11 cellular contexts compared by ENCODE assay signal in the genomic region with DNA sequence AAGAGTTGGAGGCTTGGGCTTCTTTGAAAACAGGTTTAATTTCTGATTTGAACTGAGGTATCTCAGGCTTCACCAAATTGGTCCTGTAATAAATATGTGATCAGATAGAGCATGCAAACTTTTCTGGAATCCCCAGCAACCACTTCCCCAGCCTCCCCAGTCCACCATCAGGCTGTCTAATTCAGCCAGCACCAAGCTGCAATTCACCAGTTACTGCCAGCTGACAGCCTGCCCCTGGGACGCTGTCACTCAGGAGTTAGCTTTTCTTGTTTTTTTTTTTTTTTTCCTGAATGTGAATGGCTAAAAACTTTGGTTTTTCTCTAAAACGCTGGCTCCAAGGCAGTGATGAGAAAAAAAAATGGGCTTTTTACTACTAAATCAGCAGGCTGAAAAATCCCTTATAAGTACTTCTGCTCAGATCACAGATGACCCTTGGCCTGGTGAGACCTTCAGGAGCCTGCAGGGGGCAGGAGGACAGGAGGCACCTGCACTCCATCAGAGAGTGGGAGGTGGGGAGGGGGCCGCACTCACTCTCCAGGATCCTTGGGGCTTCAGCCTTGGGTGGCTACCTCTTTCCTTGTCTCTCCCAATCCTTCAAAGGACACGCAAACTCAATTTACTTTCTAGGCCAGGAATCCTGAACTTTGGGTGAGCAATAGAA.
DNase-seq lines count a peak whose midpoint lies in the region; ATAC-seq and TF ChIP-seq lines count a peak whose summit lies in the region.
"Had no signal": no experiment of that assay in that cellular context is flagged by ENCODE, and none has a peak within 500 bp of the region (broad histone marks: within the 10 kb centered on the region; RNA-seq: fewer than 3 reads in every experiment).

No MANE protein-coding gene starts in this region.

- peak; percentile 86 for TF ChIP-seq CTCF in endodermal cell (conservative IDR thresholded peaks at IDR 0.05)
- peak; percentile 41 for TF ChIP-seq CTCF in type B pancreatic cell (conservative IDR thresholded peaks at IDR 0.05)
- TF ChIP-seq CTCF in WERI-Rb-1 (IDR thresholded peaks at IDR 0.05; ENCODE audit: low read depth, low read length) = no peak

- no peaks in the 10 kb centered on the region for H3K36me3 Mint-ChIP-seq in activated naive CD4-positive, alpha-beta T cell treated with anti-CD3 and anti-CD28 coated beads, Interleukin-2, amount 50 U/mL, for 24 hours
- H3K36me3 Mint-ChIP-seq in endodermal cell (ENCODE audit: low read depth) (no peaks in the 10 kb centered on the region), type B pancreatic cell (no peaks in the 10 kb centered on the region)

- no peak overlapping the region for H3K9ac ChIP-seq in endodermal cell (ENCODE audit: extremely low read depth, low read length, poor library complexity, severe bottlenecking)

- H3K27ac ChIP-seq in endodermal cell (ENCODE audit: low read depth, low read length) (no peak overlapping the region), WERI-Rb-1 (no peak overlapping the region)
- H3K27ac ChIP-seq: sigmoid colon, transverse colon had no signal

- peaks cover 71% of the 10 kb centered on the region for H3K4me1 Mint-ChIP-seq in activated naive CD4-positive, alpha-beta T cell treated with anti-CD3 and anti-CD28 coated beads, Interleukin-2, amount 50 U/mL, for 24 hours
- H3K4me1 Mint-ChIP-seq in endodermal cell = peaks cover 76% of the 10 kb centered on the region
- peaks cover 17% of the 10 kb centered on the region for H3K4me1 Mint-ChIP-seq in type B pancreatic cell (ENCODE audit: unreplicated experiment)

- no peaks in the 10 kb centered on the region for H3K9me3 ChIP-seq in endodermal cell (ENCODE audit: control insufficient read depth, low read length)
- H3K9me3 ChIP-seq in WERI-Rb-1 (ENCODE audit: severe bottlenecking) = no peaks in the 10 kb centered on the region
- H3K9me3 ChIP-seq: sigmoid colon, transverse colon had no signal

- peaks cover 23% of the 10 kb centered on the region for H3K4me1 ChIP-seq in endodermal cell (ENCODE audit: control insufficient read depth, insufficient read depth, low read length)
- H3K4me1 ChIP-seq: sigmoid colon, transverse colon had no signal

- WGBS in endodermal cell (ENCODE audit: insufficient coverage in 1 of 2, insufficient read length in 1 of 2), 2 experiments = 60 to 70% methylated on average over 2 to 4 of the region's 4 CpGs

- H3K36me3 ChIP-seq in endodermal cell (ENCODE audit: control insufficient read depth, insufficient read depth, low read length) (no peaks in the 10 kb centered on the region), WERI-Rb-1 (no peaks in the 10 kb centered on the region)
- H3K36me3 ChIP-seq: sigmoid colon, transverse colon had no signal

- ATAC-seq in Right ventricle myocardium superior (ENCODE audit: poor library complexity) = no peak

- peak overlapping the region; percentile 35 for H3K27ac Mint-ChIP-seq in activated naive CD4-positive, alpha-beta T cell treated with anti-CD3 and anti-CD28 coated beads, Interleukin-2, amount 50 U/mL, for 24 hours
- peak overlapping the region; percentile 49 for H3K27ac Mint-ChIP-seq in endodermal cell
- peak overlapping the region; percentile 77 for H3K27ac Mint-ChIP-seq in type B pancreatic cell

- H3K4me3 Mint-ChIP-seq in activated naive CD4-positive, alpha-beta T cell treated with anti-CD3 and anti-CD28 coated beads, Interleukin-2, amount 50 U/mL, for 24 hours = peak overlapping the region; percentile 84
- no peak overlapping the region for H3K4me3 Mint-ChIP-seq in endodermal cell
- H3K4me3 Mint-ChIP-seq in type B pancreatic cell = no peak overlapping the region

- no peak overlapping the region for H3K4me3 ChIP-seq in endodermal cell (ENCODE audit: low read length)
- no peak overlapping the region for H3K4me3 ChIP-seq in WERI-Rb-1 (ENCODE audit: low read depth, low read length)
- H3K4me3 ChIP-seq: sigmoid colon, transverse colon had no signal

- H3K27me3 Mint-ChIP-seq in activated naive CD4-positive, alpha-beta T cell treated with anti-CD3 and anti-CD28 coated beads, Interleukin-2, amount 50 U/mL, for 24 hours = no peaks in the 10 kb centered on the region
- H3K27me3 Mint-ChIP-seq in endodermal cell (ENCODE audit: insufficient read depth) (peaks cover 3% of the 10 kb centered on the region), type B pancreatic cell (peaks cover 6% of the 10 kb centered on the region)

- no peaks in the 10 kb centered on the region for H3K9me3 Mint-ChIP-seq in activated naive CD4-positive, alpha-beta T cell treated with anti-CD3 and anti-CD28 coated beads, Interleukin-2, amount 50 U/mL, for 24 hours
- H3K9me3 Mint-ChIP-seq in endodermal cell = no peaks in the 10 kb centered on the region
- no peaks in the 10 kb centered on the region for H3K9me3 Mint-ChIP-seq in type B pancreatic cell

- intact Hi-C loops in Right ventricle myocardium superior (cut with DNase I) = no loop called here

- H3K27me3 ChIP-seq in endodermal cell (ENCODE audit: control insufficient read depth, insufficient read depth, low read length, poor library complexity, severe bottlenecking) = no peaks in the 10 kb centered on the region
- no peaks in the 10 kb centered on the region for H3K27me3 ChIP-seq in WERI-Rb-1 (ENCODE audit: insufficient read depth, low read depth, severe bottlenecking)
- H3K27me3 ChIP-seq: sigmoid colon, transverse colon had no signal

- no peak for DNase-seq in activated naive CD4-positive, alpha-beta T cell (lab: John Stamatoyannopoulos, UW)
- DNase-seq in RPMI8226 (peak; percentile 34), endodermal cell (peak; percentile 85), type B pancreatic cell (ENCODE audit: extremely low spot score, unreplicated experiment) (no peak), Right ventricle myocardium superior (no peak), WERI-Rb-1 (no peak)
- no peak for DNase-seq in central memory CD4-positive, alpha-beta T cell
- DNase-seq: Kasumi-1, sigmoid colon, transverse colon had no signal

Comparison
In these comparisons a context has a peak if more than half of its experiments do, and no peak if none do; other contexts are left out.
1. DNase-seq: peak in RPMI8226 (single experiment) and endodermal cell (single experiment); none in activated naive CD4-positive, alpha-beta T cell (0 of 4), type B pancreatic cell (single experiment), central memory CD4-positive, alpha-beta T cell (single experiment), Right ventricle myocardium superior (single experiment) and WERI-Rb-1 (single experiment).
2. Peak in every context shown above with its lines, with median percentiles within 50 percentile points of each other: H3K27ac Mint-ChIP-seq.